Comparison of ENCODE assay signal across 14 cellular contexts in the genomic region with DNA sequence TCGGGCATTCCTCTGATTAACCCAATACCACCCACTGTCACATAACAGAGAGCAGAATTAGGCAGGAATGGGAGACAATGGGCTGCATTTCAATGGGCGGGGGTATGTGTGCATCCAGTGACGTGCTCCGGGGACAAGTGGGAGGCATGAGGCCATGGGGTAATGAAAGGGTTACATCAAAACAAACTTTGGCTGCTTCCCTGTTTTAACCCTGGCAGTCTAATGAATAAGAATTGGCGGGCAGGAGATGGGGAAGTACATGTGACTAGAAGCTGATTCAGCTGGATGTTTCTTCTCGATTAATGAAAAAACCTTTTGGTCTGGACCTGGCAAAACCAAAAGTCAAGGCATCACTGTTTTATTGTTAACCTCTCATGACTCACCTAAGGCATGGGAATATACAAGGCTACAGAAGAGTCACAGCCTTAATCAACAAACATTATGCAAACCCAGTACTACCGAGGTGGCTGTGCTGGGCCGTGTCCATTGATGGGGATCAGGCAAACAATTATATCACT. TPM values are rescaled to one million over a fixed set of nuclear protein-coding genes. Genes with fewer than 3 reads are reported as not detected.
DNase-seq lines count a peak whose midpoint lies in the region; ATAC-seq, FAIRE-seq and TF ChIP-seq lines count a peak whose summit lies in the region.
"Had no signal": no experiment of that assay in that cellular context is flagged by ENCODE, and none has a peak within 500 bp of the region (broad histone marks: within the 10 kb centered on the region; RNA-seq: fewer than 3 reads in every experiment).

No MANE protein-coding gene starts in this region.

- H3K36me3 Mint-ChIP-seq in neural progenitor cell: no peaks in the 10 kb centered on the region
- peaks cover 2% of the 10 kb centered on the region for H3K36me3 Mint-ChIP-seq in T-helper 17 cell (ENCODE audit: low read depth)

- POLR2A ChIA-PET in SK-N-SH (lab: Yijun Ruan, JAX): no interaction called here

- H3K4me1 ChIP-seq in neural progenitor cell: peaks cover 21% of the 10 kb centered on the region
- peaks cover 0 to 1% of the 10 kb centered on the region in 2 experiments; a peak in 1 of 4 replicates for H3K4me1 ChIP-seq in SK-N-SH (ENCODE audit: control insufficient read depth in 1 of 2, insufficient read depth in 2 of 2, low read depth in 1 of 2, low read length in 1 of 2)
- H3K4me1 ChIP-seq: ascending aorta had no signal

- H3K9me2 ChIP-seq in SK-N-SH: no peaks in the 10 kb centered on the region

- H3K4me3 Mint-ChIP-seq in neural progenitor cell (no peak overlapping the region), T-helper 17 cell (no peak overlapping the region)

- H3K27me3 ChIP-seq in neural progenitor cell (no peaks in the 10 kb centered on the region), SK-N-SH (ENCODE audit: insufficient read depth) (no peaks in the 10 kb centered on the region)
- H3K27me3 ChIP-seq: ascending aorta, heart left ventricle had no signal

- TF ChIP-seq POLR2A in H54 (IDR thresholded peaks at IDR 0.05; ENCODE audit: low read depth, low read length): no peak

- H3K79me2 ChIP-seq in neural progenitor cell (ENCODE audit: low read depth) (no peaks in the 10 kb centered on the region), SK-N-SH (ENCODE audit: insufficient read depth) (no peaks in the 10 kb centered on the region)

- H3K27ac Mint-ChIP-seq in neural progenitor cell (no peak overlapping the region), T-helper 17 cell (no peak overlapping the region)

- TF ChIP-seq RAD21 in SK-N-SH (IDR thresholded peaks at IDR 0.05; ENCODE audit: low read length): no peak

- WGBS in SK-N-SH (ENCODE audit: low lambda C conversion rate): 92% methylated on average over 8 of the region's 8 CpGs

- H3K27ac ChIP-seq in neural progenitor cell (no peak overlapping the region), SK-N-SH (ENCODE audit: low read depth in 2 of 2, low read length in 1 of 2) (no peak overlapping the region)
- H3K27ac ChIP-seq: ascending aorta had no signal

- DNase-seq in H54 (ENCODE audit: insufficient read length, low spot score): peak; percentile 15
- peak; percentile 24 for DNase-seq in RPMI7951 (ENCODE audit: low read depth)
- DNase-seq in fibroblast of mammary gland (ENCODE audit: low read depth): peak; percentile 91
- DNase-seq in neural progenitor cell (ENCODE audit: low spot score): peak; percentile 65
- no peak for DNase-seq in T-helper 17 cell
- no peak for DNase-seq in NCI-H2196 (lab: John Stamatoyannopoulos, UW; ENCODE audit: unreplicated experiment)
- DNase-seq in SK-N-SH: no peak
- DNase-seq: DMS79 treated with DMSO at 0.1 percent for 48 hours, heart left ventricle, NCI-H1048, NCI-H446 treated with DMSO at 0.1 percent for 48 hours had no signal

- peak; percentile 50 for FAIRE-seq in H54 (lab: Jason Lieb, UNC)
- FAIRE-seq: GM12892 had no signal

- no peak for ATAC-seq in GM21515 (IDR thresholded peaks at IDR 0.05; ENCODE audit: unreplicated experiment)
- ATAC-seq in T-helper 17 cell: no peak
- ATAC-seq: heart left ventricle had no signal

- H3K4me3 ChIP-seq in fibroblast of mammary gland (ENCODE audit: control insufficient read depth, low read depth, low read length) (no peak overlapping the region), neural progenitor cell (no peak overlapping the region), SK-N-SH (ENCODE audit: low read depth in 2 of 2, low read length in 1 of 2) (no peak overlapping the region)
- H3K4me3 ChIP-seq: ascending aorta, heart left ventricle had no signal

- H3K9ac ChIP-seq in neural progenitor cell (no peak overlapping the region), SK-N-SH (no peak overlapping the region)

- H3K27me3 Mint-ChIP-seq in neural progenitor cell (ENCODE audit: insufficient read depth, low read depth) (peaks cover 6% of the 10 kb centered on the region), T-helper 17 cell (peaks cover 19% of the 10 kb centered on the region)

- H3K4me2 ChIP-seq in neural progenitor cell (no peak overlapping the region), SK-N-SH (no peak overlapping the region)

- no peaks in the 10 kb centered on the region for H3K9me3 ChIP-seq in neural progenitor cell (ENCODE audit: low read depth)
- H3K9me3 ChIP-seq in T-helper 17 cell (ENCODE audit: control insufficient read depth, low read length, poor library complexity, severe bottlenecking): no peaks in the 10 kb centered on the region
- no peaks in the 10 kb centered on the region for H3K9me3 ChIP-seq in SK-N-SH
- H3K9me3 ChIP-seq: ascending aorta, heart left ventricle had no signal

- H4K20me1 ChIP-seq in neural progenitor cell (ENCODE audit: low read depth): no peaks in the 10 kb centered on the region
- H4K20me1 ChIP-seq in SK-N-SH (ENCODE audit: insufficient read depth): no peaks in the 10 kb centered on the region

- no peak for TF ChIP-seq EP300 in SK-N-SH (IDR thresholded peaks at IDR 0.05; ENCODE audit: borderline replicate concordance in 1 of 2, low read depth in 1 of 2, low read length in 1 of 2)

- H3K9me3 Mint-ChIP-seq in neural progenitor cell: no peaks in the 10 kb centered on the region

- H2AFZ ChIP-seq in neural progenitor cell (replicated peaks) (peak overlapping the region; percentile 62), SK-N-SH (ENCODE audit: low read depth) (no peak overlapping the region)

- H3F3A ChIP-seq in neural progenitor cell (ENCODE audit: low read depth): peaks cover 5% of the 10 kb centered on the region
- H3F3A ChIP-seq in SK-N-SH (replicated peaks; ENCODE audit: insufficient read depth): peaks cover under 1% of the 10 kb centered on the region

- H3K36me3 ChIP-seq in neural progenitor cell (no peaks in the 10 kb centered on the region), SK-N-SH (replicated peaks in 1 of 2; ENCODE audit: control insufficient read depth in 1 of 2, insufficient read depth in 2 of 2, low read length in 1 of 2) (no peaks in the 10 kb centered on the region)
- H3K36me3 ChIP-seq: ascending aorta, heart left ventricle had no signal

- CTCF ChIA-PET in SK-N-SH (lab: Yijun Ruan, JAX): no interaction called here

- TF ChIP-seq CTCF in fibroblast of mammary gland (conservative IDR thresholded peaks at IDR 0.05; ENCODE audit: control insufficient read depth, insufficient read depth, low read depth, low read length): no peak
- TF ChIP-seq CTCF in neural progenitor cell (IDR thresholded peaks at IDR 0.05): no peak
- no peak for TF ChIP-seq CTCF in SK-N-SH (IDR thresholded peaks at IDR 0.05)

- H3K4me1 Mint-ChIP-seq in neural progenitor cell (peaks cover 8% of the 10 kb centered on the region), T-helper 17 cell (peaks cover 6% of the 10 kb centered on the region)

TF ChIP-seq in SK-N-SH, 30 proteins besides CTCF, POLR2A, EP300 and RAD21 (continues in another document):
- TF ChIP-seq EZH2phosphoT487 (IDR thresholded peaks at IDR 0.05; ENCODE audit: borderline replicate concordance, low read depth) (no peak), SMC3 (IDR thresholded peaks at IDR 0.05; ENCODE audit: low read depth, low read length) (no peak), USF1 (IDR thresholded peaks at IDR 0.05; ENCODE audit: borderline replicate concordance, low read depth) (no peak), CHD2 (IDR thresholded peaks at IDR 0.05; ENCODE audit: low read length, partially characterized antibody) (no peak), TCF12 (IDR thresholded peaks at IDR 0.05) (no peak), GABPA (IDR thresholded peaks at IDR 0.05; ENCODE audit: low read depth) (no peak), RCOR1 (IDR thresholded peaks at IDR 0.05; ENCODE audit: low read length) (no peak), GATA2 (CRISPR knock-in tag; IDR thresholded peaks at IDR 0.05) (no peak), FOXM1 (IDR thresholded peaks at IDR 0.05; ENCODE audit: low read depth) (no peak), TAF1 (IDR thresholded peaks at IDR 0.05; ENCODE audit: borderline replicate concordance, low read depth, low read length) (no peak), NRF1 (IDR thresholded peaks at IDR 0.05; ENCODE audit: low read depth, low read length) (no peak), NFIC (IDR thresholded peaks at IDR 0.05; ENCODE audit: borderline replicate concordance) (no peak), MEF2A (IDR thresholded peaks at IDR 0.05; ENCODE audit: borderline replicate concordance, low read depth) (no peak), MXI1 (IDR thresholded peaks at IDR 0.05; ENCODE audit: low read depth, low read length) (no peak)
- TF ChIP-seq, protein P1, sequence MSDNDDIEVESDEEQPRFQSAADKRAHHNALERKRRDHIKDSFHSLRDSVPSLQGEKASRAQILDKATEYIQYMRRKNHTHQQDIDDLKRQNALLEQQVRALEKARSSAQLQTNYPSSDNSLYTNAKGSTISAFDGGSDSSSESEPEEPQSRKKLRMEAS (IDR thresholded peaks at IDR 0.05; ENCODE audit: low read depth): no peak
- TF ChIP-seq, protein P2, sequence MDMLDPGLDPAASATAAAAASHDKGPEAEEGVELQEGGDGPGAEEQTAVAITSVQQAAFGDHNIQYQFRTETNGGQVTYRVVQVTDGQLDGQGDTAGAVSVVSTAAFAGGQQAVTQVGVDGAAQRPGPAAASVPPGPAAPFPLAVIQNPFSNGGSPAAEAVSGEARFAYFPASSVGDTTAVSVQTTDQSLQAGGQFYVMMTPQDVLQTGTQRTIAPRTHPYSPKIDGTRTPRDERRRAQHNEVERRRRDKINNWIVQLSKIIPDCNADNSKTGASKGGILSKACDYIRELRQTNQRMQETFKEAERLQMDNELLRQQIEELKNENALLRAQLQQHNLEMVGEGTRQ (IDR thresholded peaks at IDR 0.05; ENCODE audit: borderline replicate concordance, low read depth, low read length): no peak

RNA-seq across cellular contexts. Expression of gene SOCS2, which starts 44.2 kb away (rescaled TPM):
- 7.3 and 9.5 TPM in 2 replicates for total RNA-seq in RPMI7951 (2014; rRNA removed; shearing (Covaris generic))
- total RNA-seq in neural progenitor cell (ENCODE audit: low replicate concordance) (3.5 and 4.9 TPM in 2 replicates), T-helper 17 cell (10 to 100 TPM; 24.3 to 37.7 TPM)
- polyA plus RNA-seq in SK-N-SH (2012; rRNA removed): 24.1 and 24.8 TPM in 2 replicates
- polyA plus RNA-seq in SK-N-SH (2012; cell fraction: cytosol; rRNA removed): 20.5 and 22.0 TPM in 2 replicates
- 50.8 and 66.2 TPM in 2 replicates for polyA plus RNA-seq in SK-N-SH (2012; cell fraction: nucleus; rRNA removed)

Comparison
In these comparisons a context has a peak if more than half of its experiments do, and no peak if none do; other contexts are left out.
1. DNase-seq: peak in H54 (single experiment), RPMI7951 (single experiment), fibroblast of mammary gland (single experiment) and neural progenitor cell (single experiment); none in T-helper 17 cell (0 of 3), NCI-H2196 (single experiment) and SK-N-SH (single experiment).